ENCODE assay signal across 8 cellular contexts in genomic region chr1:61083799-61084385, GRCh38. TPM values are rescaled to one million over a fixed set of nuclear protein-coding genes. Genes with fewer than 3 reads are reported as not detected.
DNase-seq lines count a peak whose midpoint lies in the region; ATAC-seq, FAIRE-seq and TF ChIP-seq lines count a peak whose summit lies in the region.

No MANE protein-coding gene starts in this region.

- DNase-seq in A549 (ENCODE audit: low read depth in 1 of 2, low spot score in 1 of 2): no peak
- DNase-seq in NCI-H526 (lab: John Stamatoyannopoulos, UW): no peak
- no peak for DNase-seq in AG20443 (ENCODE audit: low spot score)
- no peak for DNase-seq in NCI-H128 (lab: John Stamatoyannopoulos, UW; ENCODE audit: unreplicated experiment)

- H3K4me3 ChIP-seq in A549 (peak overlapping the region; percentile 91), HUES48 (ENCODE audit: low read depth, low read length) (peak overlapping the region; percentile 69), mucosa of rectum (ENCODE audit: low read length in 2 of 2) (peak overlapping the region; percentile 90 to 94)

- TF ChIP-seq POLR2A in A549 (IDR thresholded peaks at IDR 0.05; ENCODE audit: low read length): no peak

- WGBS in A549 (ENCODE audit: missing lambda C conversion rate): 3% methylated on average over 12 of the region's 19 CpGs

- no peak for TF ChIP-seq RAD21 in A549 (conservative IDR thresholded peaks at IDR 0.05 in 1 of 2, IDR thresholded peaks at IDR 0.05 in 1 of 2)

- ATAC-seq in A549 (no peak), GM21786 (IDR thresholded peaks at IDR 0.05; ENCODE audit: unreplicated experiment) (no peak)

- H3K9ac ChIP-seq in HUES48 (ENCODE audit: low read depth, low read length): no peak overlapping the region
- peak overlapping the region; percentile 2 to 85 for H3K9ac ChIP-seq in mucosa of rectum (ENCODE audit: low read depth in 1 of 2, low read length in 2 of 2)

- peaks cover 50% of the 10 kb centered on the region for H3K4me1 ChIP-seq in A549
- peaks cover 31% of the 10 kb centered on the region for H3K4me1 ChIP-seq in HUES48 (ENCODE audit: control insufficient read depth, insufficient read depth, low read length)
- peaks cover 23 to 25% of the 10 kb centered on the region in 2 donors for H3K4me1 ChIP-seq in mucosa of rectum (ENCODE audit: control insufficient read depth in 2 of 2, insufficient read depth in 2 of 2, low read length in 2 of 2)

- POLR2A ChIA-PET in A549 (lab: Yijun Ruan, JAX): no interaction called here

- H3K9me3 ChIP-seq in A549 (no peaks in the 10 kb centered on the region), HUES48 (ENCODE audit: control insufficient read depth, insufficient read depth, low read length) (no peaks in the 10 kb centered on the region), mucosa of rectum (ENCODE audit: control insufficient read depth in 2 of 2, low read length in 2 of 2) (no peaks in the 10 kb centered on the region)

- H3K27ac ChIP-seq in A549: peak overlapping the region; percentile 91 to 100
- no peak overlapping the region for H3K27ac ChIP-seq in HUES48 (ENCODE audit: low read depth, low read length)
- peak overlapping the region; percentile 92 for H3K27ac ChIP-seq in cingulate gyrus (ENCODE audit: low read depth, low read length)
- peak overlapping the region; percentile 78 to 80 for H3K27ac ChIP-seq in mucosa of rectum (ENCODE audit: low read depth in 2 of 2, low read length in 2 of 2)

- H3K27me3 ChIP-seq in HUES48 (ENCODE audit: control insufficient read depth, insufficient read depth, low read length) (peaks cover 69% of the 10 kb centered on the region), mucosa of rectum (ENCODE audit: control insufficient read depth in 2 of 2, insufficient read depth in 2 of 2, low read length in 2 of 2) (no peaks in the 10 kb centered on the region)

- H3K36me3 ChIP-seq in HUES48 (ENCODE audit: control insufficient read depth, insufficient read depth, low read length) (no peaks in the 10 kb centered on the region), mucosa of rectum (ENCODE audit: control insufficient read depth in 2 of 2, insufficient read depth in 2 of 2, low read length in 2 of 2) (peaks cover 5 to 8% of the 10 kb centered on the region in 2 donors)

- no peak for FAIRE-seq in A549 (lab: Jason Lieb, UNC)

- CTCF ChIA-PET in A549 (lab: Yijun Ruan, JAX): no interaction called here

- no peak for TF ChIP-seq CTCF in A549 (IDR thresholded peaks at IDR 0.05)

- peak overlapping the region; percentile 68 for H3K4me2 ChIP-seq in A549

- no peak for TF ChIP-seq EP300 in A549 (IDR thresholded peaks at IDR 0.05)

TF ChIP-seq in A549, 52 proteins besides CTCF, POLR2A, EP300 and RAD21:
- TF ChIP-seq MAZ (IDR thresholded peaks at IDR 0.05; ENCODE audit: borderline replicate concordance, low read depth, low read length): no peak
- TF ChIP-seq HEYL (CRISPR knock-in tag; IDR thresholded peaks at IDR 0.05): no peak
- TF ChIP-seq SREBF2 (IDR thresholded peaks at IDR 0.05): no peak
- TF ChIP-seq RCOR1 (IDR thresholded peaks at IDR 0.05; ENCODE audit: low read depth, low read length): no peak
- no peak for TF ChIP-seq RFX5 (IDR thresholded peaks at IDR 0.05)
- no peak for TF ChIP-seq KDM1A (IDR thresholded peaks at IDR 0.05; ENCODE audit: low read depth)
- no peak for TF ChIP-seq FOSL2 (IDR thresholded peaks at IDR 0.05)
- TF ChIP-seq FOSL2 (CRISPR knock-in tag; IDR thresholded peaks at IDR 0.05): no peak
- no peak for TF ChIP-seq ZNF302 (CRISPR knock-in tag; IDR thresholded peaks at IDR 0.05)
- TF ChIP-seq HDAC2 (IDR thresholded peaks at IDR 0.05): no peak
- no peak for TF ChIP-seq PBX3 (IDR thresholded peaks at IDR 0.05)
- no peak for TF ChIP-seq HMGXB4 (CRISPR knock-in tag; IDR thresholded peaks at IDR 0.05; ENCODE audit: borderline replicate concordance)
- TF ChIP-seq JUN (IDR thresholded peaks at IDR 0.05): no peak
- no peak for TF ChIP-seq FOSB (CRISPR knock-in tag; IDR thresholded peaks at IDR 0.05)
- TF ChIP-seq JUNB (IDR thresholded peaks at IDR 0.05): no peak
- TF ChIP-seq TFCP2L1 (CRISPR knock-in tag; IDR thresholded peaks at IDR 0.05): no peak
- no peak for TF ChIP-seq HES2 (IDR thresholded peaks at IDR 0.05)

RNA-seq across cellular contexts. Expression of gene NFIA, which starts 1.5 kb away (rescaled TPM):
- 21.3 and 25.8 TPM in 2 replicates for polyA plus RNA-seq in A549 (2011; rRNA removed)
- 7.6 and 9.7 TPM in 2 replicates for polyA plus RNA-seq in A549 (2012; cell fraction: cytosol; rRNA removed)
- polyA plus RNA-seq in A549 (2012; cell fraction: nucleus; rRNA removed): 6.6 and 9.0 TPM in 2 replicates
- 6.5 to 6.7 TPM (median 6.7 TPM) in 3 replicates for polyA plus RNA-seq in A549 (2017; fragmentation: RNase III; extraction: RNeasy Plus Mini Kit Qiagen cat#74134 plus additional on column Dnase treatment)
- 91.4 and 115 TPM in 2 replicates for polyA minus RNA-seq in A549 (2011; rRNA and poly(A)+ RNA removed)
